8 cellular contexts compared by ENCODE assay signal in the genomic region with DNA sequence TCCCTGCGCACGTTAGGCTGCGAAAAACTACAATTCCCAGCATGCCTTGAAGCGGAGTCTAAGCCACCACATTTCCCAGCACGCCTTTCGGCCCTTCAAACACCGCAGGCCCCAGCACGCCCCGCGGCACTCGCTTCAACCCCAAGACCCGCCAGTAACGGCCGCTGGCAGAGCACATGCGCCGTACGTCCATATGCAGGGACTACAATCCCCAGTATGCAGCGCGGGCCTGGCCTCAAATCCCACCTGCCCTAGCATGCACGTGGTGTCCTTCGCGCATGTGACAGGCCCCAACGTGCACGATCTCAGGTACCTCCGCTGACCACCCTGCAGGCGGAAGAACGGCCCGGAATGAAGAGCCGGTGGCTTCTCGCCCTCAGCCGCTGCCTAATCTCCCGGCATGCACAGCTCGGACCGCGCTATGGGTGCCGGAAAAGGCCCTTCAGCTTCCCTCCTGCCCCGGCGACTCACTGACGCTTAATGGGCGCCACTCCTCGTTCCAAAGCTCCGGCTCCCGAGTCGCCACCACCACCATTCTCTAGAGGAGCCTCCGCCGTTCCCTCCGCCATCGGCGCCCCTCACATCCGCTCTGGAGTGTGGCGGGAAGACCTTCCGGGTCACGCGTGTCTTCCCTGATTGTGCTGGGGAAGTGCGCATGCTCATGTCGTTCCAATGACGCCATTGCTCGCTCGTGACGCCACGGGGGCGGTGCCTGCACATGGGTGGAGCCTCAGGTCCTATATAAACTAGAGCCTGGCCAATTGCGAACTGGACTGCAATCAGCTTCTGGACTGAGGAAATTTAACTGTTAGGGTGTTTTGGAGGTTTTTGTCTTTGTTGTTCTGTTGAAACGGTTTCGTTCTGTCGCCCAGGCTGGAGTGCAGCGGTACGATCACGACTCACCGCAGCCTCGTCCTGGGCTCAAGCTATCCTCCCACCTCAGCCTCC. TPM values are rescaled to one million over a fixed set of nuclear protein-coding genes. Genes with fewer than 3 reads are reported as not detected.
DNase-seq lines count a peak whose midpoint lies in the region; ATAC-seq and TF ChIP-seq lines count a peak whose summit lies in the region.

A gene with protein sequence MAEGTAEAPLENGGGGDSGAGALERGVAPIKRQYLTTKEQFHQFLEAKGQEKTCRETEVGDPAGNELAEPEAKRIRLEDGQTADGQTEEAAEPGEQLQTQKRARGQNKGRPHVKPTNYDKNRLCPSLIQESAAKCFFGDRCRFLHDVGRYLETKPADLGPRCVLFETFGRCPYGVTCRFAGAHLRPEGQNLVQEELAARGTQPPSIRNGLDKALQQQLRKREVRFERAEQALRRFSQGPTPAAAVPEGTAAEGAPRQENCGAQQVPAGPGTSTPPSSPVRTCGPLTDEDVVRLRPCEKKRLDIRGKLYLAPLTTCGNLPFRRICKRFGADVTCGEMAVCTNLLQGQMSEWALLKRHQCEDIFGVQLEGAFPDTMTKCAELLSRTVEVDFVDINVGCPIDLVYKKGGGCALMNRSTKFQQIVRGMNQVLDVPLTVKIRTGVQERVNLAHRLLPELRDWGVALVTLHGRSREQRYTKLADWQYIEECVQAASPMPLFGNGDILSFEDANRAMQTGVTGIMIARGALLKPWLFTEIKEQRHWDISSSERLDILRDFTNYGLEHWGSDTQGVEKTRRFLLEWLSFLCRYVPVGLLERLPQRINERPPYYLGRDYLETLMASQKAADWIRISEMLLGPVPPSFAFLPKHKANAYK (minus strand): TSS at position 591 of the 948 bp plus-strand sequence. CDS start 22 bp downstream, at position 569.

- H3K27me3 Mint-ChIP-seq in activated CD4-positive, alpha-beta T cell treated with anti-CD3 and anti-CD28 coated beads for 36 hours, result no peaks in the 10 kb centered on the region

- TF ChIP-seq CTCF in choroid plexus epithelial cell (conservative IDR thresholded peaks at IDR 0.05; ENCODE audit: low read depth, low read length) (no peak), kidney epithelial cell (IDR thresholded peaks at IDR 0.05; ENCODE audit: insufficient read depth, low read length, poor library complexity, severe bottlenecking) (no peak)

- POLR2A ChIA-PET in activated CD4-positive, alpha-beta T cell treated with anti-CD3 and anti-CD28 coated beads for 36 hours (lab: Charles Lee), result interaction anchor here (0.5 to 1.4 kb wide), 5 partner anchors 37 to 185 kb away, joined by 3 to 6 read pairs (median 3); a partner anchor contains a TSS

- CTCF ChIA-PET in activated CD4-positive, alpha-beta T cell treated with anti-CD3 and anti-CD28 coated beads for 36 hours (lab: Charles Lee), result interaction anchor here (1.1 to 4.3 kb wide), 3 partner anchors 13 to 101 kb away, joined by 4 to 15 read pairs (median 14); a partner anchor contains a TSS

- H3K4me1 Mint-ChIP-seq in activated CD4-positive, alpha-beta T cell treated with anti-CD3 and anti-CD28 coated beads for 36 hours, result peaks cover 13% of the 10 kb centered on the region

- H3K27ac Mint-ChIP-seq in activated CD4-positive, alpha-beta T cell treated with anti-CD3 and anti-CD28 coated beads for 36 hours, result peak within 1 kb of the TSS; percentile 100

- no peaks in the 10 kb centered on the region for H3K27me3 ChIP-seq in kidney epithelial cell (ENCODE audit: control insufficient read depth, insufficient read depth, low read length)

- H3K4me3 Mint-ChIP-seq in activated CD4-positive, alpha-beta T cell treated with anti-CD3 and anti-CD28 coated beads for 36 hours, result peak within 1 kb of the TSS; percentile 98

- H3K36me3 ChIP-seq in kidney epithelial cell (ENCODE audit: control insufficient read depth, insufficient read depth, low read length), result peaks cover 1% of the 10 kb centered on the region

- H3K36me3 Mint-ChIP-seq in activated CD4-positive, alpha-beta T cell treated with anti-CD3 and anti-CD28 coated beads for 36 hours (ENCODE audit: low read depth), result peaks cover 30% of the 10 kb centered on the region

- intact Hi-C loops in activated CD4-positive, alpha-beta T cell treated with anti-CD3 and anti-CD28 coated beads for 36 hours (cut with DNase I, micrococcal nuclease), result loop anchor here (1.0 to 2.0 kb wide), 18 partner anchors 13 to 822 kb away; a partner anchor contains a TSS

- DNase-seq in Ammon's horn (ENCODE audit: low spot score) (peak; percentile 99), GM19238 (ENCODE audit: insufficient read length, low spot score) (peak; percentile 100), NCI-H524 (lab: John Stamatoyannopoulos, UW) (peak; percentile 98 to 99), choroid plexus epithelial cell (ENCODE audit: low read depth) (peak; percentile 100), kidney epithelial cell (ENCODE audit: low read depth) (peak; percentile 96)
- DNase-seq in activated CD4-positive, alpha-beta T cell treated with anti-CD3 and anti-CD28 coated beads for 36 hours, result peak; percentile 98
- peak; percentile 93 to 97 for DNase-seq in stimulated activated CD4-positive, alpha-beta T cell treated with anti-CD3 and anti-CD28 coated beads, Interleukin-15, amount 100 ng/mL, for 48 hours (ENCODE audit: low read depth in 2 of 2)

- H3K9me3 Mint-ChIP-seq in activated CD4-positive, alpha-beta T cell treated with anti-CD3 and anti-CD28 coated beads for 36 hours (ENCODE audit: low read depth), result no peaks in the 10 kb centered on the region

- H3K4me3 ChIP-seq in choroid plexus epithelial cell (ENCODE audit: low read depth, low read length), result peak within 1 kb of the TSS; percentile 97
- peak within 1 kb of the TSS; percentile 87 for H3K4me3 ChIP-seq in kidney epithelial cell (ENCODE audit: low read depth, low read length)

- peak; percentile 85 for ATAC-seq in HG03442 (IDR thresholded peaks at IDR 0.05; ENCODE audit: unreplicated experiment)
- peak; percentile 97 for ATAC-seq in activated CD4-positive, alpha-beta T cell treated with anti-CD3 and anti-CD28 coated beads for 36 hours

RNA-seq across cellular contexts. Expression of the gene that starts here (rescaled TPM):
- total RNA-seq in activated CD4-positive, alpha-beta T cell treated with anti-CD3 and anti-CD28 coated beads for 36 hours, result 10 to 100 TPM; 59.4 to 63.9 TPM
- 43.4 and 53.0 TPM in 2 replicates for total RNA-seq in kidney epithelial cell

Comparison
In these comparisons a context has a peak if more than half of its experiments do, and no peak if none do; other contexts are left out.
1. Peak in every context shown above with its lines: DNase-seq, ATAC-seq and H3K4me3 ChIP-seq.